1 cellular context compared by ENCODE assay signal in the genomic region with DNA sequence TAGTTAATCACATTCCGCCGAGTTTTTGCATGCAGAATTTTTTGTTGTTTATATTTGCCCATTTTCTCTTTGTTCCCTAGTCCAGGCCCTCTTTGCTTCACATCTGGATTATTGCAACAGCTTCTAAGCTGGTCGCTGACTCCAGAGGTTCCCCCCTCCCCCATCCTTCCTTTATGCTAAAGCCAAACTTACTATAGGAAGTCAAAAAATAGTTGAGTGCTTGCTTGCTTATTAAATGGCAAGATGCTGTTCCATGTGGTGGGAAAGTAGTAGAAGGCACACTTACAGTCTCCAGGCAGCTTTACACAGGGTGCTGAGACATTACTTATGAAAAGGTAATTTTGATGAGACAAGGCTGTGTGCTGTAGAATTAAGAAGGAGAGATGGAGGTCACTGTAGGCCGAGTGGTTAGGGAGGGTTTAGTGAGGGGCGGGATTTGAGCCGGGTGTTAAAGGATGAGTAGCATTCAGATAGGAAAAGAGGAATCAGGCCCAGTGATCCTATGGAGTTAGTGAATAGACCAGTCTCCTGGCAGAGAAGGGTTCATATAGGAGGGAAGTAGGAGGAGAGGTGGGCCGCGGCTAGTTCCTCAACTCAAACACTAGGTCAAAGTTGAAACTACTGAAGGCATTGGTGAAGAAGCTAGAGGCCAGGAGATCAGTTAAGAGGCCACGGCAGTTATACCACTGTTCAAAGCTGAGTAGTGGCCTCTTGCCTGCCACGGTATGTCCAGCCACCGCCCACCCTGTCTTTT.
TF ChIP-seq lines count a peak whose summit lies in the region.

No MANE protein-coding gene starts in this region.

TF ChIP-seq in WTC11, 78 proteins besides CTCF, POLR2A, EP300 and RAD21 (continued from another document):
- TF ChIP-seq ERG (CRISPR knock-in tag; IDR thresholded peaks at IDR 0.05) = no peak
- TF ChIP-seq GTF2I (CRISPR knock-in tag; conservative IDR thresholded peaks at IDR 0.05) = no peak
- no peak for TF ChIP-seq ZNF317 (CRISPR knock-in tag; IDR thresholded peaks at IDR 0.05; ENCODE audit: borderline replicate concordance, low read depth)
- no peak for TF ChIP-seq E2F4 (CRISPR knock-in tag; IDR thresholded peaks at IDR 0.05; ENCODE audit: borderline replicate concordance, low read depth)
- no peak for TF ChIP-seq ZNF219 (CRISPR knock-in tag; IDR thresholded peaks at IDR 0.05; ENCODE audit: borderline replicate concordance)
- TF ChIP-seq TEAD4 (CRISPR knock-in tag; IDR thresholded peaks at IDR 0.05) = no peak
- no peak for TF ChIP-seq MYBL2 (CRISPR knock-in tag; IDR thresholded peaks at IDR 0.05)
- TF ChIP-seq, protein P1, sequence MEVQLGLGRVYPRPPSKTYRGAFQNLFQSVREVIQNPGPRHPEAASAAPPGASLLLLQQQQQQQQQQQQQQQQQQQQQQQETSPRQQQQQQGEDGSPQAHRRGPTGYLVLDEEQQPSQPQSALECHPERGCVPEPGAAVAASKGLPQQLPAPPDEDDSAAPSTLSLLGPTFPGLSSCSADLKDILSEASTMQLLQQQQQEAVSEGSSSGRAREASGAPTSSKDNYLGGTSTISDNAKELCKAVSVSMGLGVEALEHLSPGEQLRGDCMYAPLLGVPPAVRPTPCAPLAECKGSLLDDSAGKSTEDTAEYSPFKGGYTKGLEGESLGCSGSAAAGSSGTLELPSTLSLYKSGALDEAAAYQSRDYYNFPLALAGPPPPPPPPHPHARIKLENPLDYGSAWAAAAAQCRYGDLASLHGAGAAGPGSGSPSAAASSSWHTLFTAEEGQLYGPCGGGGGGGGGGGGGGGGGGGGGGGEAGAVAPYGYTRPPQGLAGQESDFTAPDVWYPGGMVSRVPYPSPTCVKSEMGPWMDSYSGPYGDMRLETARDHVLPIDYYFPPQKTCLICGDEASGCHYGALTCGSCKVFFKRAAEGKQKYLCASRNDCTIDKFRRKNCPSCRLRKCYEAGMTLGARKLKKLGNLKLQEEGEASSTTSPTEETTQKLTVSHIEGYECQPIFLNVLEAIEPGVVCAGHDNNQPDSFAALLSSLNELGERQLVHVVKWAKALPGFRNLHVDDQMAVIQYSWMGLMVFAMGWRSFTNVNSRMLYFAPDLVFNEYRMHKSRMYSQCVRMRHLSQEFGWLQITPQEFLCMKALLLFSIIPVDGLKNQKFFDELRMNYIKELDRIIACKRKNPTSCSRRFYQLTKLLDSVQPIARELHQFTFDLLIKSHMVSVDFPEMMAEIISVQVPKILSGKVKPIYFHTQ (CRISPR knock-in tag; IDR thresholded peaks at IDR 0.05) = no peak
- TF ChIP-seq, protein P2, sequence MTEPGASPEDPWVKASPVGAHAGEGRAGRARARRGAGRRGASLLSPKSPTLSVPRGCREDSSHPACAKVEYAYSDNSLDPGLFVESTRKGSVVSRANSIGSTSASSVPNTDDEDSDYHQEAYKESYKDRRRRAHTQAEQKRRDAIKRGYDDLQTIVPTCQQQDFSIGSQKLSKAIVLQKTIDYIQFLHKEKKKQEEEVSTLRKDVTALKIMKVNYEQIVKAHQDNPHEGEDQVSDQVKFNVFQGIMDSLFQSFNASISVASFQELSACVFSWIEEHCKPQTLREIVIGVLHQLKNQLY (CRISPR knock-in tag; IDR thresholded peaks at IDR 0.05) = no peak
